ENCODE assay signal across 21 cellular contexts in the genomic region with DNA sequence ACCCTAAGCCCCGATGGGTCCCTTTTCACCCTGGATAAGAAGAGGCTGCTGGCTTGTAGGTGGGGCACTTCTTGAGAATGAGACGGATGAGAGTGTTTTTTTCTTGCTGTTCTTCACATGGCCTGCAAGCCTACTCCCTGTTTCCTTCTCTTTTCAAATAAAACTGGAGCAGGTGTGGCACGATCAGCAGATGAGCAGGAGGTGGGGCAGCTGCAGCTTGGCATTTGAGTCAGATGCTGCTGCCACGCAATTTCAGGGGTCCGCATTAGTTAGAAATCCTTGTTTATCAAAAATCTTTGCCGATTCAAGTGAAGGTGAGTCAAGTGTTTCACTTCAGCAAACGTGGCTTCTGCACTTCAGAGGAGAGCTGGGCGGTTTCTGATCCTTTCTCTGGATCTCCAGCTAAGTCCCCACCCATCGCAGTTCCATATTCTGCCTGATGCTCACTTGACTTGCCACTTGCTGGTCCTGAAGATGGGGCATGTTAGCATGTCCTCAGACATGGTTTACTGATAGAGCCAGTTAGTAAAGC. TPM values are rescaled to one million over a fixed set of nuclear protein-coding genes. Genes with fewer than 3 reads are reported as not detected.
DNase-seq lines count a peak whose midpoint lies in the region; ATAC-seq and TF ChIP-seq lines count a peak whose summit lies in the region.
"Had no signal": no experiment of that assay in that cellular context is flagged by ENCODE, and none has a peak within 500 bp of the region (broad histone marks: within the 10 kb centered on the region; RNA-seq: fewer than 3 reads in every experiment).

No MANE protein-coding gene starts in this region.

- peak; percentile 87 for ATAC-seq in stimulated activated naive B cell treated with anti-CD40 and anti-IgM and Interleukin-4, amounts not matched to agents 10 μg/mL and 1 μg/mL and 100 μg/mL, for 72 hours (replicated peaks)
- no peak for ATAC-seq in GM21619 (IDR thresholded peaks at IDR 0.05; ENCODE audit: unreplicated experiment)
- no peak for ATAC-seq in activated CD8-positive, alpha-beta T cell treated with anti-CD3 and anti-CD28 coated beads for 36 hours
- ATAC-seq: HepG2, Panc1 had no signal

- peak overlapping the region; percentile 95 for H3K27ac Mint-ChIP-seq in stimulated activated naive B cell treated with anti-CD40 and anti-IgM and Interleukin-4, amounts not matched to agents 10 μg/mL and 1 μg/mL and 100 μg/mL, for 72 hours
- no peak overlapping the region for H3K27ac Mint-ChIP-seq in activated CD8-positive, alpha-beta T cell treated with anti-CD3 and anti-CD28 coated beads for 36 hours

- no peaks in the 10 kb centered on the region for H3K9me3 Mint-ChIP-seq in stimulated activated naive B cell treated with anti-CD40 and anti-IgM and Interleukin-4, amounts not matched to agents 10 μg/mL and 1 μg/mL and 100 μg/mL, for 72 hours
- no peaks in the 10 kb centered on the region for H3K9me3 Mint-ChIP-seq in activated CD8-positive, alpha-beta T cell treated with anti-CD3 and anti-CD28 coated beads for 36 hours

- peak overlapping the region; percentile 35; the same call in 1 of the 2 replicates for H3K9ac ChIP-seq in Karpas-422 (ENCODE audit: low read length)
- peak overlapping the region; percentile 63 for H3K9ac ChIP-seq in OCI-LY3 (ENCODE audit: low read length)

- H3K4me1 ChIP-seq in Karpas-422 (ENCODE audit: low read length): peaks cover 91% of the 10 kb centered on the region
- peaks cover 80% of the 10 kb centered on the region for H3K4me1 ChIP-seq in OCI-LY3 (ENCODE audit: low read length)

- DNase-seq in NCI-H2171 treated with DMSO at 0.1 percent for 48 hours (lab: John Stamatoyannopoulos, UW): peak; percentile 1
- no peak for DNase-seq in NCI-H2171 (lab: John Stamatoyannopoulos, UW)
- DNase-seq in Karpas-422: no peak
- DNase-seq in stimulated activated naive B cell treated with anti-CD40 and anti-IgM and Interleukin-4, amounts not matched to agents 10 μg/mL and 1 μg/mL and 100 μg/mL, for 72 hours: peak; percentile 62
- no peak for DNase-seq in activated CD8-positive, alpha-beta T cell treated with anti-CD3 and anti-CD28 coated beads for 36 hours
- no peak for DNase-seq in AG08395 (ENCODE audit: low spot score)
- DNase-seq: C1 segment of cervical spinal cord, COR-L47, EL, MG63, NCI-H1105 treated with DMSO at 0.1 percent for 48 hours, NCI-H2081, NCI-H345, NCI-H526, SW 1271 had no signal

- H3K9me2 ChIP-seq in Karpas-422 (replicated peaks; ENCODE audit: insufficient read depth, low read length): no peaks in the 10 kb centered on the region

- TF ChIP-seq CTCF in OCI-LY3 (IDR thresholded peaks at IDR 0.05; ENCODE audit: low read depth, low read length): no peak
- TF ChIP-seq CTCF in activated CD8-positive, alpha-beta T cell treated with anti-CD3 and anti-CD28 coated beads for 36 hours (IDR thresholded peaks at IDR 0.05): no peak

- POLR2A ChIA-PET in activated CD8-positive, alpha-beta T cell treated with anti-CD3 and anti-CD28 coated beads for 36 hours (lab: Charles Lee): no interaction called here

- CTCF ChIA-PET in activated CD8-positive, alpha-beta T cell treated with anti-CD3 and anti-CD28 coated beads for 36 hours (lab: Charles Lee): interaction anchor here (1.4 kb wide), 1 partner anchor 49 kb away, joined by 5 read pairs; no protein-coding TSS in a partner anchor

- H3K4me3 ChIP-seq in Karpas-422 (ENCODE audit: low read length) (no peak overlapping the region), OCI-LY3 (ENCODE audit: low read length) (peak overlapping the region; percentile 56)
- H3K4me3 ChIP-seq: MG63 had no signal

- H3K27ac ChIP-seq in Karpas-422 (ENCODE audit: low read length) (peak overlapping the region; percentile 75), OCI-LY3 (ENCODE audit: low read length) (peak overlapping the region; percentile 94)

- H3K9me3 ChIP-seq in Karpas-422 (ENCODE audit: low read length) (no peaks in the 10 kb centered on the region), OCI-LY3 (ENCODE audit: insufficient read depth, low read length) (no peaks in the 10 kb centered on the region)
- H3K9me3 ChIP-seq: MG63 had no signal

- intact Hi-C loops in activated CD8-positive, alpha-beta T cell treated with anti-CD3 and anti-CD28 coated beads for 36 hours (cut with micrococcal nuclease): no loop called here

- H4K20me1 ChIP-seq in Karpas-422 (ENCODE audit: insufficient read depth, low read depth, low read length): peaks cover 44% of the 10 kb centered on the region
- H4K20me1 ChIP-seq in OCI-LY3 (ENCODE audit: insufficient read depth, low read length): peaks cover 86% of the 10 kb centered on the region

- H3K79me2 ChIP-seq in Karpas-422 (ENCODE audit: low read length): peaks cover 97% of the 10 kb centered on the region
- peaks cover 97% of the 10 kb centered on the region for H3K79me2 ChIP-seq in OCI-LY3 (ENCODE audit: low read length)

- H3K4me1 Mint-ChIP-seq in stimulated activated naive B cell treated with anti-CD40 and anti-IgM and Interleukin-4, amounts not matched to agents 10 μg/mL and 1 μg/mL and 100 μg/mL, for 72 hours: peaks cover 68 to 93% of the 10 kb centered on the region in 2 donors
- H3K4me1 Mint-ChIP-seq in activated CD8-positive, alpha-beta T cell treated with anti-CD3 and anti-CD28 coated beads for 36 hours (ENCODE audit: low read depth): no peaks in the 10 kb centered on the region

- H3K36me3 Mint-ChIP-seq in stimulated activated naive B cell treated with anti-CD40 and anti-IgM and Interleukin-4, amounts not matched to agents 10 μg/mL and 1 μg/mL and 100 μg/mL, for 72 hours: peaks cover 56 to 65% of the 10 kb centered on the region in 2 donors
- H3K36me3 Mint-ChIP-seq in activated CD8-positive, alpha-beta T cell treated with anti-CD3 and anti-CD28 coated beads for 36 hours (ENCODE audit: low read depth): no peaks in the 10 kb centered on the region

- H3K4me3 Mint-ChIP-seq in stimulated activated naive B cell treated with anti-CD40 and anti-IgM and Interleukin-4, amounts not matched to agents 10 μg/mL and 1 μg/mL and 100 μg/mL, for 72 hours: peak overlapping the region; percentile 58 to 75
- H3K4me3 Mint-ChIP-seq in activated CD8-positive, alpha-beta T cell treated with anti-CD3 and anti-CD28 coated beads for 36 hours: no peak overlapping the region

- H3K27me3 ChIP-seq in Karpas-422 (ENCODE audit: low read length): no peaks in the 10 kb centered on the region
- no peaks in the 10 kb centered on the region for H3K27me3 ChIP-seq in OCI-LY3 (ENCODE audit: low read depth, low read length)
- H3K27me3 ChIP-seq: MG63 had no signal

- no peaks in the 10 kb centered on the region for H3K27me3 Mint-ChIP-seq in stimulated activated naive B cell treated with anti-CD40 and anti-IgM and Interleukin-4, amounts not matched to agents 10 μg/mL and 1 μg/mL and 100 μg/mL, for 72 hours
- H3K27me3 Mint-ChIP-seq in activated CD8-positive, alpha-beta T cell treated with anti-CD3 and anti-CD28 coated beads for 36 hours: no peaks in the 10 kb centered on the region

- H3K4me2 ChIP-seq in Karpas-422 (ENCODE audit: low read depth, low read length, poor library complexity, severe bottlenecking) (no peak overlapping the region), OCI-LY3 (ENCODE audit: low read length) (peak overlapping the region; percentile 79)

- H3K36me3 ChIP-seq in Karpas-422 (ENCODE audit: insufficient read depth, low read length): peaks cover 33% of the 10 kb centered on the region
- peaks cover 36% of the 10 kb centered on the region for H3K36me3 ChIP-seq in OCI-LY3 (replicated peaks; ENCODE audit: low read depth, low read length)
- H3K36me3 ChIP-seq: MG63 had no signal

- no peak overlapping the region for H2AFZ ChIP-seq in Karpas-422 (ENCODE audit: low read length)
- no peak overlapping the region for H2AFZ ChIP-seq in OCI-LY3 (ENCODE audit: low read depth, low read length)

RNA-seq across cellular contexts. Expression of a gene that starts 20.8 kb away (rescaled TPM):
- 144 and 181 TPM in 2 replicates for total RNA-seq in Karpas-422 (2014; rRNA removed; shearing (Covaris generic); ENCODE audit: low replicate concordance)
- 1 to 10 TPM in 1 of 2 experiments, under 1 TPM in 1; 0.90 to 1.1 TPM for total RNA-seq in activated CD8-positive, alpha-beta T cell treated with anti-CD3 and anti-CD28 coated beads for 36 hours
- total RNA-seq: H1, HepG2, SK-MEL-5 had no signal

Comparison
In these comparisons a context has a peak if more than half of its experiments do, and no peak if none do; other contexts are left out.
1. DNase-seq: peak in NCI-H2171 treated with DMSO at 0.1 percent for 48 hours (single experiment) and stimulated activated naive B cell treated with anti-CD40 and anti-IgM and Interleukin-4, amounts not matched to agents 10 μg/mL and 1 μg/mL and 100 μg/mL, for 72 hours (single experiment); none in NCI-H2171 (single experiment), Karpas-422 (single experiment), activated CD8-positive, alpha-beta T cell treated with anti-CD3 and anti-CD28 coated beads for 36 hours (single experiment) and AG08395 (single experiment).
2. ATAC-seq: peak in stimulated activated naive B cell treated with anti-CD40 and anti-IgM and Interleukin-4, amounts not matched to agents 10 μg/mL and 1 μg/mL and 100 μg/mL, for 72 hours (2 of 2); none in GM21619 (single experiment) and activated CD8-positive, alpha-beta T cell treated with anti-CD3 and anti-CD28 coated beads for 36 hours (single experiment).
3. RNA of a gene that starts 20.8 kb away (total RNA-seq): 144 to 181 TPM in Karpas-422; 0.90 to 1.1 TPM in activated CD8-positive, alpha-beta T cell treated with anti-CD3 and anti-CD28 coated beads for 36 hours; every median in the first group is over 10 times any median in the second.